In the genomic region with DNA sequence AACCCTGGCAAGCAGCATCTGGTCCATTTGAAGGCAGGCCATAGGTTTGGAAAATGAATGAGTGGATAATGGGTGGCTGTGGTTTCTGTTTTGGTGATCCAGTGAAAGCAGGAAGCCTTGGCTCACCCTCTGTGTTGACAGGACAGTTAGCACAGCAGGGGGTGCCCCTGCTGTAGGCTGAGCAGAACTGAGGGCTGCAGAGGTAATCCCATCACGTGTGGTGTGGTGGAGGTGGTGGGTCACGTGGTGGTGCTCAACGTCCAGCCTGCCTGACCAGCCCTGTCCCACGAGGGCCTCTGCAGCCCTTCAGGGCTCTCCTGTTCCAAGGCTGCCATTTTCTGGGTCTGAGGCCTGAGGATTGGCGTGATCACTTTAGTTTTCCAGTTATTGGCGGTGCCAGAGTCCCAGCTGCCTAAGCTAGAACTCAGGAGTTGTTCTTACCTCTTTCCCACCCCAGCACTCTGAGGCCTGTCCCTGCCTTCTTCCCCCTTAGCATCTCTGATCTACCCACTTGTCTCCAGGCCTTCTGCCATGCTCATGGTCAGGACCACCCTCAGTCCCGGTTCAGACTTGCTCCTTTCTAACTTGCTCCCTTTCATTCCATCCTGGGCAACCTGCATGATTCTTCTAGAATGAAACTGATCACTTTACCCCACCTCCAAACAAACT, we compare ENCODE assay signal across 15 cellular contexts. TPM values are rescaled to one million over a fixed set of nuclear protein-coding genes. Genes with fewer than 3 reads are reported as not detected.
DNase-seq lines count a peak whose midpoint lies in the region; TF ChIP-seq lines count a peak whose summit lies in the region.
"Had no signal": no experiment of that assay in that cellular context is flagged by ENCODE, and none has a peak within 500 bp of the region (broad histone marks: within the 10 kb centered on the region; RNA-seq: fewer than 3 reads in every experiment).

No MANE protein-coding gene starts in this region.

- no peaks in the 10 kb centered on the region for H3K9me3 Mint-ChIP-seq in activated T-helper 2 cell treated with anti-CD3 and anti-CD28 coated beads, Interferon-gamma antibody, Interleukin-2, Interleukin-4, amounts not matched to agents 10 μg/mL and 5 μg/mL and 100 μg/mL, durations not matched to agents 14 hours and 24 hours and 36 hours
- H3K9me3 Mint-ChIP-seq: memory B cell had no signal

- no peaks in the 10 kb centered on the region for H3K36me3 Mint-ChIP-seq in activated T-helper 2 cell treated with anti-CD3 and anti-CD28 coated beads, Interferon-gamma antibody, Interleukin-2, Interleukin-4, amounts not matched to agents 10 μg/mL and 5 μg/mL and 100 μg/mL, durations not matched to agents 14 hours and 24 hours and 36 hours (ENCODE audit: low read depth)
- H3K36me3 Mint-ChIP-seq: memory B cell had no signal

- H3K4me1 Mint-ChIP-seq in activated T-helper 2 cell treated with anti-CD3 and anti-CD28 coated beads, Interferon-gamma antibody, Interleukin-2, Interleukin-4, amounts not matched to agents 10 μg/mL and 5 μg/mL and 100 μg/mL, durations not matched to agents 14 hours and 24 hours and 36 hours (ENCODE audit: low read depth) = no peaks in the 10 kb centered on the region
- H3K4me1 Mint-ChIP-seq: memory B cell had no signal

- no peaks in the 10 kb centered on the region for H4K20me1 ChIP-seq in osteoblast (ENCODE audit: insufficient read depth, low read length)

- TF ChIP-seq CTCF in osteoblast (IDR thresholded peaks at IDR 0.05; ENCODE audit: extremely low read depth, low read depth, low read length) = no peak

- H2AFZ ChIP-seq in osteoblast (ENCODE audit: low read length) = no peak overlapping the region

- H3K27me3 ChIP-seq in osteoblast (ENCODE audit: insufficient read depth, low read length) (no peaks in the 10 kb centered on the region), HAP-1 (ENCODE audit: low read depth) (no peaks in the 10 kb centered on the region)

- H3K36me3 ChIP-seq in osteoblast (ENCODE audit: insufficient read depth, low read length) (peaks cover 21% of the 10 kb centered on the region), HAP-1 (replicated peaks) (no peaks in the 10 kb centered on the region)
- H3K36me3 ChIP-seq: prostate gland had no signal

- H3K9me3 ChIP-seq in osteoblast (ENCODE audit: low read depth, low read length) (no peaks in the 10 kb centered on the region), HAP-1 (no peaks in the 10 kb centered on the region)
- H3K9me3 ChIP-seq: A549, prostate gland had no signal

- H3K4me1 ChIP-seq in osteoblast (ENCODE audit: insufficient read depth, low read length) (no peaks in the 10 kb centered on the region), HAP-1 (peaks cover 5% of the 10 kb centered on the region; the same call in 1 of the 2 replicates)
- H3K4me1 ChIP-seq: prostate gland had no signal

- peaks cover 3% of the 10 kb centered on the region for H3K27me3 Mint-ChIP-seq in activated T-helper 2 cell treated with anti-CD3 and anti-CD28 coated beads, Interferon-gamma antibody, Interleukin-2, Interleukin-4, amounts not matched to agents 10 μg/mL and 5 μg/mL and 100 μg/mL, durations not matched to agents 14 hours and 24 hours and 36 hours (ENCODE audit: low read depth)
- H3K27me3 Mint-ChIP-seq: memory B cell had no signal

- no peak overlapping the region for H3K27ac Mint-ChIP-seq in activated T-helper 2 cell treated with anti-CD3 and anti-CD28 coated beads, Interferon-gamma antibody, Interleukin-2, Interleukin-4, amounts not matched to agents 10 μg/mL and 5 μg/mL and 100 μg/mL, durations not matched to agents 14 hours and 24 hours and 36 hours
- H3K27ac Mint-ChIP-seq: memory B cell had no signal

- H3K79me2 ChIP-seq in osteoblast (ENCODE audit: insufficient read depth, low read length) = no peaks in the 10 kb centered on the region

- H3K4me3 Mint-ChIP-seq in activated T-helper 2 cell treated with anti-CD3 and anti-CD28 coated beads, Interferon-gamma antibody, Interleukin-2, Interleukin-4, amounts not matched to agents 10 μg/mL and 5 μg/mL and 100 μg/mL, durations not matched to agents 14 hours and 24 hours and 36 hours (ENCODE audit: low read depth) = no peak overlapping the region
- H3K4me3 Mint-ChIP-seq: memory B cell had no signal

- no peak overlapping the region for H3K4me3 ChIP-seq in osteoblast (ENCODE audit: insufficient read depth, low read length)
- H3K4me3 ChIP-seq in HAP-1 = no peak overlapping the region
- H3K4me3 ChIP-seq: A549, prostate gland had no signal

- no peak overlapping the region for H3K27ac ChIP-seq in osteoblast (ENCODE audit: low read depth, low read length)
- H3K27ac ChIP-seq: A549, prostate gland had no signal

- peak; percentile 38 to 77 for DNase-seq in NCI-H2081 (lab: John Stamatoyannopoulos, UW)
- DNase-seq in NCI-H2081 treated with DMSO at 0.1 percent for 48 hours (lab: John Stamatoyannopoulos, UW) = no peak
- peak; percentile 48 for DNase-seq in LHCN-M2 (ENCODE audit: low read depth)
- peak; percentile 34 for DNase-seq in astrocyte of the hippocampus (ENCODE audit: low read depth, low spot score)
- DNase-seq in osteoblast (ENCODE audit: insufficient read length, low spot score, missing footprints) = peak; percentile 50
- DNase-seq in activated T-helper 2 cell treated with anti-CD3 and anti-CD28 coated beads, Interferon-gamma antibody, Interleukin-2, Interleukin-4, amounts not matched to agents 10 μg/mL and 5 μg/mL and 100 μg/mL, durations not matched to agents 14 hours and 24 hours and 36 hours (ENCODE audit: low spot score) = no peak
- no peak for DNase-seq in HAP-1 (ENCODE audit: low spot score in 2 of 2)
- no peak for DNase-seq in D341Med (ENCODE audit: low spot score)
- DNase-seq: activated T-cell treated with anti-CD3 and anti-CD28 coated beads for 4 hours, Calu3, NCI-H187, RPMI8226 had no signal

- in situ Hi-C loops in HAP-1 (cut with MboI; ENCODE audit: low sequenced_read_pairs) = no loop called here

- intact Hi-C loops in activated T-helper 2 cell treated with anti-CD3 and anti-CD28 coated beads, Interferon-gamma antibody, Interleukin-2, Interleukin-4, amounts not matched to agents 10 μg/mL and 5 μg/mL and 100 μg/mL, durations not matched to agents 14 hours and 24 hours and 36 hours (cut with micrococcal nuclease) = no loop called here

- no peak overlapping the region for H3K4me2 ChIP-seq in osteoblast (ENCODE audit: insufficient read depth, low read length)
- H3K4me2 ChIP-seq: A549 had no signal

RNA-seq across cellular contexts. Expression of a gene that starts 15.9 kb away (rescaled TPM):
- total RNA-seq in LHCN-M2 (2014; rRNA removed) (2.4 and 2.7 TPM in 2 replicates), osteoblast (28.6 and 29.8 TPM in 2 replicates)
- polyA plus RNA-seq in LHCN-M2 (2012) = 0.50 TPM
- total RNA-seq in activated T-helper 2 cell treated with anti-CD3 and anti-CD28 coated beads, Interferon-gamma antibody, Interleukin-2, Interleukin-4, amounts not matched to agents 10 μg/mL and 5 μg/mL and 100 μg/mL, durations not matched to agents 14 hours and 24 hours and 36 hours = not detected in 2 replicates

RNA-seq across cellular contexts. Expression of a gene that starts 29.2 kb away (rescaled TPM):
- total RNA-seq in LHCN-M2 (2014; rRNA removed) (7.1 and 10.7 TPM in 2 replicates), osteoblast (8.0 and 10.6 TPM in 2 replicates)
- 3.7 TPM for polyA plus RNA-seq in LHCN-M2 (2012)
- 7.2 and 8.7 TPM in 2 replicates for total RNA-seq in activated T-helper 2 cell treated with anti-CD3 and anti-CD28 coated beads, Interferon-gamma antibody, Interleukin-2, Interleukin-4, amounts not matched to agents 10 μg/mL and 5 μg/mL and 100 μg/mL, durations not matched to agents 14 hours and 24 hours and 36 hours

RNA-seq across cellular contexts. Expression of a gene that starts 56.1 kb away (rescaled TPM):
- total RNA-seq in LHCN-M2 (2014; rRNA removed) = not detected in 2 replicates
- 0.02 TPM for polyA plus RNA-seq in LHCN-M2 (2012)
- not detected in 2 replicates for total RNA-seq in osteoblast
- total RNA-seq in activated T-helper 2 cell treated with anti-CD3 and anti-CD28 coated beads, Interferon-gamma antibody, Interleukin-2, Interleukin-4, amounts not matched to agents 10 μg/mL and 5 μg/mL and 100 μg/mL, durations not matched to agents 14 hours and 24 hours and 36 hours = not detected in 2 replicates
- total RNA-seq: Calu3 had no signal

Comparison
In these comparisons a context has a peak if more than half of its experiments do, and no peak if none do; other contexts are left out.
1. DNase-seq: peak in NCI-H2081 (2 of 2), LHCN-M2 (single experiment), astrocyte of the hippocampus (single experiment) and osteoblast (single experiment); none in NCI-H2081 treated with DMSO at 0.1 percent for 48 hours (single experiment), activated T-helper 2 cell treated with anti-CD3 and anti-CD28 coated beads, Interferon-gamma antibody, Interleukin-2, Interleukin-4, amounts not matched to agents 10 μg/mL and 5 μg/mL and 100 μg/mL, durations not matched to agents 14 hours and 24 hours and 36 hours (single experiment), HAP-1 (0 of 2) and D341Med (single experiment).